1 cellular context compared by ENCODE assay signal in the genomic region with DNA sequence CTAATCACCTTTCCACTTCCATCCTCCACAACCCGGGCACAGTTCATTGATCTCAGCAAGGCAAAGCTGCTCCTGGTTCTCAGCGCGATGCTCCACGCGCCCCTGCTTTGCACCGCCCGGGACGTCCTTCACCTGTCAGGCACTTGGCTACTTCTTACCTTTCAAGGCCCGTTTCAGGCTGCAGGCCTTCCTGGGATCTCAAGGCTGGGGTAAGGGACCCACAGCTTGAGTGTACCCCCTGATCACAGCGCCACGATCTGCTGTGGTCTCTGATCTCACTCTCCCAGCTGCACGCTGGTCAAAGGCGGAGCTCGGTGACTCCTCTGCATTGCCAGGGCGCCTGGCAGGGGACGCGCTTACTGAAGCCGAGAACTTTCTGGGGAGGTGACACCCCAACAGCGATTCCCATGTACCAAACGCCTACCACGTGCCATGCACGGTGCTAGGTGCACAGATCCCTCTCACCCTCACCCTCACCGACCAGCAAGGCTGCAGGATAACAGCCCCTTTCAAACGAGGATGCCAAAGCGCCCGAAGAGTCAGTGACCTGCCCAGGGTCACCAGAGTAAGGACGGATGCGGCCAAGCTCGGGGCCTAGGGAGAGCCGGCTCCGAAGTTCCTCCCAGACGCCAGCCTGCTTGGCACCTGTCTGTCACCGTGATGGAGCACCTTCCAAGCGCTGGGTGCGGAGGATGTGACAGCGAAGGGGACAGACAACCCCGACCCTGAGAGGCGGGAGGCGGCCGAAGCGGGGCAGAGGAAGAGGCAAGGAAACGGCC.
A peak's percentile ranks its signal among the peaks of the same experiment; 100 is the strongest.
TF ChIP-seq lines count a peak whose summit lies in the region.

No MANE protein-coding gene starts in this region.

TF ChIP-seq in neural cell, 6 proteins besides CTCF, POLR2A, EP300 and RAD21 (continued from another document):
- TF ChIP-seq, protein P1, sequence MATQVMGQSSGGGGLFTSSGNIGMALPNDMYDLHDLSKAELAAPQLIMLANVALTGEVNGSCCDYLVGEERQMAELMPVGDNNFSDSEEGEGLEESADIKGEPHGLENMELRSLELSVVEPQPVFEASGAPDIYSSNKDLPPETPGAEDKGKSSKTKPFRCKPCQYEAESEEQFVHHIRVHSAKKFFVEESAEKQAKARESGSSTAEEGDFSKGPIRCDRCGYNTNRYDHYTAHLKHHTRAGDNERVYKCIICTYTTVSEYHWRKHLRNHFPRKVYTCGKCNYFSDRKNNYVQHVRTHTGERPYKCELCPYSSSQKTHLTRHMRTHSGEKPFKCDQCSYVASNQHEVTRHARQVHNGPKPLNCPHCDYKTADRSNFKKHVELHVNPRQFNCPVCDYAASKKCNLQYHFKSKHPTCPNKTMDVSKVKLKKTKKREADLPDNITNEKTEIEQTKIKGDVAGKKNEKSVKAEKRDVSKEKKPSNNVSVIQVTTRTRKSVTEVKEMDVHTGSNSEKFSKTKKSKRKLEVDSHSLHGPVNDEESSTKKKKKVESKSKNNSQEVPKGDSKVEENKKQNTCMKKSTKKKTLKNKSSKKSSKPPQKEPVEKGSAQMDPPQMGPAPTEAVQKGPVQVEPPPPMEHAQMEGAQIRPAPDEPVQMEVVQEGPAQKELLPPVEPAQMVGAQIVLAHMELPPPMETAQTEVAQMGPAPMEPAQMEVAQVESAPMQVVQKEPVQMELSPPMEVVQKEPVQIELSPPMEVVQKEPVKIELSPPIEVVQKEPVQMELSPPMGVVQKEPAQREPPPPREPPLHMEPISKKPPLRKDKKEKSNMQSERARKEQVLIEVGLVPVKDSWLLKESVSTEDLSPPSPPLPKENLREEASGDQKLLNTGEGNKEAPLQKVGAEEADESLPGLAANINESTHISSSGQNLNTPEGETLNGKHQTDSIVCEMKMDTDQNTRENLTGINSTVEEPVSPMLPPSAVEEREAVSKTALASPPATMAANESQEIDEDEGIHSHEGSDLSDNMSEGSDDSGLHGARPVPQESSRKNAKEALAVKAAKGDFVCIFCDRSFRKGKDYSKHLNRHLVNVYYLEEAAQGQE (IDR thresholded peaks at IDR 0.05; ENCODE audit: borderline replicate concordance): no peak
- peak; percentile 15 for TF ChIP-seq POLR2AphosphoS5 (IDR thresholded peaks at IDR 0.05)
